Comparison of ENCODE assay signal across 19 cellular contexts in genomic region chr5:113748403-113748802, GRCh38.
"Had no signal": no experiment of that assay in that cellular context is flagged by ENCODE, and none has a peak within 500 bp of the region (broad histone marks: within the 10 kb centered on the region; RNA-seq: fewer than 3 reads in every experiment).

No MANE protein-coding gene starts in this region.

- H3K4me3 Mint-ChIP-seq: activated naive CD4-positive, alpha-beta T cell treated with anti-CD3 and anti-CD28 coated beads, Interleukin-2, amount 10 ng/mL, durations not matched to agents 7 days and 5 days; immature natural killer cell; naive thymus-derived CD8-positive, alpha-beta T cell; stimulated activated memory B cell treated with anti-CD40 and anti-IgM and Interleukin-4, amounts not matched to agents 10 μg/mL and 1 μg/mL and 100 μg/mL, for 72 hours; T-cell had no signal

- H3K27ac ChIP-seq: cardiac muscle cell, lower lobe of right lung, parathyroid adenoma, tibial artery, vagina had no signal

- H2AFZ ChIP-seq: parathyroid adenoma had no signal

- H3K36me3 ChIP-seq: cardiac muscle cell, lower lobe of right lung, tibial artery, vagina had no signal

- H3K9me3 Mint-ChIP-seq: activated naive CD4-positive, alpha-beta T cell treated with anti-CD3 and anti-CD28 coated beads, Interleukin-2, amount 10 ng/mL, durations not matched to agents 7 days and 5 days; activated T-helper 2 cell treated with anti-CD3 and anti-CD28 coated beads, Interferon-gamma antibody, Interleukin-2, Interleukin-4, amounts not matched to agents 10 μg/mL and 5 μg/mL and 100 μg/mL, durations not matched to agents 14 hours and 24 hours and 36 hours; stimulated activated memory B cell treated with anti-CD40 and anti-IgM and Interleukin-4, amounts not matched to agents 10 μg/mL and 1 μg/mL and 100 μg/mL, for 72 hours had no signal

- H3K4me1 Mint-ChIP-seq: activated naive CD4-positive, alpha-beta T cell treated with anti-CD3 and anti-CD28 coated beads, Interleukin-2, amount 10 ng/mL, durations not matched to agents 7 days and 5 days; immature natural killer cell; naive thymus-derived CD8-positive, alpha-beta T cell; stimulated activated memory B cell treated with anti-CD40 and anti-IgM and Interleukin-4, amounts not matched to agents 10 μg/mL and 1 μg/mL and 100 μg/mL, for 72 hours; T-cell had no signal

- H3K9me3 ChIP-seq: lower lobe of right lung, tibial artery, vagina had no signal

- H3K27me3 Mint-ChIP-seq: activated naive CD4-positive, alpha-beta T cell treated with anti-CD3 and anti-CD28 coated beads, Interleukin-2, amount 10 ng/mL, durations not matched to agents 7 days and 5 days; stimulated activated memory B cell treated with anti-CD40 and anti-IgM and Interleukin-4, amounts not matched to agents 10 μg/mL and 1 μg/mL and 100 μg/mL, for 72 hours had no signal

- H3K36me3 Mint-ChIP-seq: activated naive CD4-positive, alpha-beta T cell treated with anti-CD3 and anti-CD28 coated beads, Interleukin-2, amount 10 ng/mL, durations not matched to agents 7 days and 5 days; immature natural killer cell; naive thymus-derived CD8-positive, alpha-beta T cell; stimulated activated memory B cell treated with anti-CD40 and anti-IgM and Interleukin-4, amounts not matched to agents 10 μg/mL and 1 μg/mL and 100 μg/mL, for 72 hours; T-cell had no signal

- ATAC-seq: activated CD4-positive, CD25-positive, alpha-beta regulatory T cell treated with anti-CD3 and anti-CD28 coated beads, Interleukin-2, amount 50 U/mL, for 24 hours; left cardiac atrium; lower lobe of right lung; naive thymus-derived CD8-positive, alpha-beta T cell; stimulated activated memory B cell treated with anti-CD40 and anti-IgM and Interleukin-4, amounts not matched to agents 10 μg/mL and 1 μg/mL and 100 μg/mL, for 72 hours; T-cell had no signal

- H3K27me3 ChIP-seq: cardiac muscle cell, tibial artery, vagina had no signal

- DNase-seq: activated CD4-positive, alpha-beta T cell treated with anti-CD3 and anti-CD28 coated beads, Interleukin-2, amount 50 U/mL, for 1 hour; activated naive CD4-positive, alpha-beta T cell treated with anti-CD3 and anti-CD28 coated beads, Interleukin-2, amount 10 ng/mL, durations not matched to agents 7 days and 5 days; activated T-cell treated with anti-CD3 and anti-CD28 coated beads for 4 hours; foreskin melanocyte; head of caudate nucleus; immature natural killer cell; left cardiac atrium; lower lobe of right lung; naive thymus-derived CD8-positive, alpha-beta T cell; stimulated activated CD4-positive, alpha-beta T cell treated with anti-CD3 and anti-CD28 coated beads, Interleukin-2, amount 100 ng/mL, for 48 hours; T-cell; T1000; tibial artery had no signal

- H3K4me3 ChIP-seq: cardiac muscle cell, lower lobe of right lung, tibial artery, vagina had no signal

- H3K4me1 ChIP-seq: lower lobe of right lung, parathyroid adenoma, tibial artery, vagina had no signal

- H3K9ac ChIP-seq: parathyroid adenoma had no signal

- H3K27ac Mint-ChIP-seq: activated naive CD4-positive, alpha-beta T cell treated with anti-CD3 and anti-CD28 coated beads, Interleukin-2, amount 10 ng/mL, durations not matched to agents 7 days and 5 days; activated T-helper 2 cell treated with anti-CD3 and anti-CD28 coated beads, Interferon-gamma antibody, Interleukin-2, Interleukin-4, amounts not matched to agents 10 μg/mL and 5 μg/mL and 100 μg/mL, durations not matched to agents 14 hours and 24 hours and 36 hours; immature natural killer cell; naive thymus-derived CD8-positive, alpha-beta T cell; stimulated activated memory B cell treated with anti-CD40 and anti-IgM and Interleukin-4, amounts not matched to agents 10 μg/mL and 1 μg/mL and 100 μg/mL, for 72 hours; T-cell had no signal

- H3K79me2 ChIP-seq: parathyroid adenoma had no signal
